In genomic region chr13:113820813-113821651, GRCh38 we compare ENCODE assay signal across 8 cellular contexts. TPM values are rescaled to one million over a fixed set of nuclear protein-coding genes. Genes with fewer than 3 reads are reported as not detected.
DNase-seq lines count a peak whose midpoint lies in the region; ATAC-seq, FAIRE-seq and TF ChIP-seq lines count a peak whose summit lies in the region.

No MANE protein-coding gene starts in this region.

- no peaks in the 10 kb centered on the region for H3K27me3 Mint-ChIP-seq in osteocyte (ENCODE audit: unreplicated experiment)

- H3K79me2 ChIP-seq in fibroblast of lung (ENCODE audit: control insufficient read depth, insufficient read depth, low read length) (no peaks in the 10 kb centered on the region), OCI-LY7 (ENCODE audit: insufficient read depth, low read depth, low read length) (peaks cover 9% of the 10 kb centered on the region)

- POLR2A ChIA-PET in OCI-LY7 (lab: Charles Lee): no interaction called here

- intact Hi-C loops in OCI-LY7 (cut with micrococcal nuclease; ENCODE audit: unreplicated experiment): no loop called here

- no peak for ATAC-seq in HG02623 (IDR thresholded peaks at IDR 0.05; ENCODE audit: unreplicated experiment)
- no peak for ATAC-seq in HG03354 (IDR thresholded peaks at IDR 0.05; ENCODE audit: poor library complexity, severe bottlenecking, unreplicated experiment)

- H3K4me1 ChIP-seq in fibroblast of lung (ENCODE audit: control insufficient read depth, extremely low read depth, insufficient read depth, low read length) (peaks cover 40% of the 10 kb centered on the region), OCI-LY7 (ENCODE audit: insufficient read depth, low read length, poor library complexity, severe bottlenecking) (peaks cover 4% of the 10 kb centered on the region)

- peaks cover 26% of the 10 kb centered on the region for H3K4me1 Mint-ChIP-seq in osteocyte (ENCODE audit: unreplicated experiment)

- CTCF ChIA-PET in OCI-LY7 (lab: Charles Lee; ENCODE audit: unreplicated experiment): no interaction called here

- peak overlapping the region; percentile 52 for H3K4me2 ChIP-seq in fibroblast of lung (ENCODE audit: extremely low read depth, insufficient read depth, low read length)
- H3K4me2 ChIP-seq in OCI-LY7 (ENCODE audit: low read length): no peak overlapping the region

- peak overlapping the region; percentile 73 for H3K4me3 Mint-ChIP-seq in osteocyte (ENCODE audit: unreplicated experiment)

- H3K36me3 ChIP-seq in fibroblast of lung (ENCODE audit: control insufficient read depth, insufficient read depth, low read length) (peaks cover 47% of the 10 kb centered on the region), OCI-LY7 (ENCODE audit: insufficient read depth, low read length) (peaks cover 24% of the 10 kb centered on the region)

- H3K9me2 ChIP-seq in OCI-LY7 (ENCODE audit: insufficient read depth, low read length): no peaks in the 10 kb centered on the region

- peak overlapping the region; percentile 45 for H3K9ac ChIP-seq in fibroblast of lung (ENCODE audit: insufficient read depth, low read length)

- H4K20me1 ChIP-seq in fibroblast of lung (ENCODE audit: control insufficient read depth, extremely low read depth, insufficient read depth, low read length) (no peaks in the 10 kb centered on the region), OCI-LY7 (ENCODE audit: insufficient read depth, low read length) (no peaks in the 10 kb centered on the region; the same call in 1 of the 2 replicates)

- H3K27ac Mint-ChIP-seq in osteocyte (ENCODE audit: unreplicated experiment): peak overlapping the region; percentile 85

- FAIRE-seq in RCC 7860 (lab: Jason Lieb, UNC): peak; percentile 88

- H3K36me3 Mint-ChIP-seq in osteocyte (ENCODE audit: unreplicated experiment): no peaks in the 10 kb centered on the region

- BruUV-seq in OCI-LY7 (replicated peaks; lab: Mats Ljungman, UMichigan): no TSS peak

- H3K9me3 ChIP-seq in fibroblast of lung (ENCODE audit: control insufficient read depth, insufficient read depth, low read depth, low read length): no peaks in the 10 kb centered on the region
- H3K9me3 ChIP-seq in OCI-LY7 (ENCODE audit: low read length): no peaks in the 10 kb centered on the region

- peak overlapping the region in 1 of 4 experiments; percentile 17 for H3K4me3 ChIP-seq in fibroblast of lung (replicated peaks in 1 of 4; ENCODE audit: control extremely low read depth in 1 of 4, insufficient read depth in 1 of 4, low read depth in 3 of 4, low read length in 4 of 4)
- H3K4me3 ChIP-seq in OCI-LY7 (ENCODE audit: low read depth, low read length, poor library complexity, severe bottlenecking): no peak overlapping the region

- no peaks in the 10 kb centered on the region for H3K9me3 Mint-ChIP-seq in osteocyte (ENCODE audit: unreplicated experiment)

- H3K27ac ChIP-seq in fibroblast of lung (ENCODE audit: insufficient read depth, low read length) (peak overlapping the region; percentile 79), OCI-LY7 (ENCODE audit: low read depth, low read length, poor library complexity, severe bottlenecking) (no peak overlapping the region)

- H2AFZ ChIP-seq in fibroblast of lung (ENCODE audit: low read length) (no peak overlapping the region), OCI-LY7 (ENCODE audit: low read length) (no peak overlapping the region)

- no peaks in the 10 kb centered on the region for H3K27me3 ChIP-seq in fibroblast of lung (ENCODE audit: control insufficient read depth, insufficient read depth, low read length)

- peak; percentile 96 for DNase-seq in GM04504 (ENCODE audit: low read depth)
- peak; percentile 96 for DNase-seq in RCC 7860 (ENCODE audit: low spot score)
- peak; percentile 98 to 99 for DNase-seq in fibroblast of lung (ENCODE audit: low read depth in 2 of 2)
- peak; percentile 95 for DNase-seq in osteocyte (ENCODE audit: extremely low spot score, unreplicated experiment)
- DNase-seq in activated gamma-delta T cell (lab: John Stamatoyannopoulos, UW): no peak
- DNase-seq in OCI-LY7 (ENCODE audit: low spot score): no peak

- TF ChIP-seq CTCF in fibroblast of lung (conservative IDR thresholded peaks at IDR 0.05 in 1 of 2, IDR thresholded peaks at IDR 0.05 in 1 of 2; ENCODE audit: low read depth in 1 of 2, low read length in 2 of 2): no peak
- peak; percentile 23 for TF ChIP-seq CTCF in osteocyte (IDR thresholded peaks at IDR 0.05)
- TF ChIP-seq CTCF in OCI-LY7 (conservative IDR thresholded peaks at IDR 0.05; ENCODE audit: low read length): no peak

RNA-seq across cellular contexts. Expression of gene GAS6, which starts 42.8 kb away (rescaled TPM):
- total RNA-seq in fibroblast of lung (77.3 and 227 TPM in 2 replicates), osteocyte (14.8 and 15.0 TPM in 2 replicates), OCI-LY7 (2022) (not detected in 2 replicates)
- polyA plus RNA-seq in fibroblast of lung: 267 and 301 TPM in 2 replicates
- 343 and 376 TPM in 2 replicates for polyA plus RNA-seq in fibroblast of lung (2012)
- 158 and 174 TPM in 2 replicates for polyA minus RNA-seq in fibroblast of lung (ENCODE audit: low replicate concordance)
- total RNA-seq in OCI-LY7 (2014; rRNA removed; shearing (Covaris generic)): not detected in 2 replicates

Comparison
In these comparisons a context has a peak if more than half of its experiments do, and no peak if none do; other contexts are left out.
1. DNase-seq: peak in GM04504 (single experiment), RCC 7860 (single experiment), fibroblast of lung (2 of 2) and osteocyte (single experiment); none in activated gamma-delta T cell (single experiment) and OCI-LY7 (single experiment).
2. RNA of gene GAS6, which starts 42.8 kb away (total RNA-seq): 77.3 to 227 TPM in fibroblast of lung and 14.8 to 15.0 TPM in osteocyte; not detected in OCI-LY7; every median in the first group is over 10 times any median in the second.